In genomic region chr5:33300209-33300742, GRCh38 we compare ENCODE assay signal across 8 cellular contexts.
A peak's percentile ranks its signal among the peaks of the same experiment; 100 is the strongest.
DNase-seq lines count a peak whose midpoint lies in the region; ATAC-seq and TF ChIP-seq lines count a peak whose summit lies in the region.

No MANE protein-coding gene starts in this region.

- TF ChIP-seq EP300 in transverse colon (IDR thresholded peaks at IDR 0.05; ENCODE audit: low read depth) = no peak

- TF ChIP-seq CTCF in GM13977 (IDR thresholded peaks at IDR 0.05; ENCODE audit: extremely low read depth, insufficient read depth, missing control alignments) = no peak
- TF ChIP-seq CTCF in fibroblast of the aortic adventitia (IDR thresholded peaks at IDR 0.05; ENCODE audit: insufficient read depth, low read length) = no peak
- peak in 1 of 5 experiments; percentile 1 for TF ChIP-seq CTCF in transverse colon (IDR thresholded peaks at IDR 0.05)

- TF ChIP-seq POLR2A in transverse colon (IDR thresholded peaks at IDR 0.05) = no peak

- peak; percentile 68 for ATAC-seq in GM21576 (IDR thresholded peaks at IDR 0.05; ENCODE audit: unreplicated experiment)

- intact Hi-C loops in transverse colon (cut with DNase I; ENCODE audit: low total_unique reads) = loop anchor here (10.0 kb wide), 1 partner anchor 125 kb away; no protein-coding TSS in a partner anchor

- DNase-seq in GM13977 (ENCODE audit: low spot score) (peak; percentile 25), KG1 (lab: John Stamatoyannopoulos, UW) (peak; percentile 11), fibroblast of the aortic adventitia (ENCODE audit: low read depth) (peak; percentile 84), transverse colon (no peak), NCI-H1048 (lab: John Stamatoyannopoulos, UW) (no peak), cerebellar cortex (ENCODE audit: low spot score) (no peak)
- no peak for DNase-seq in stimulated activated CD4-positive, alpha-beta T cell treated with anti-CD3 and anti-CD28 coated beads, Interleukin-4, amount 100 ng/mL, for 1 hour

- no peak overlapping the region for H3K4me3 ChIP-seq in fibroblast of the aortic adventitia (ENCODE audit: low read depth, low read length)
- no peak overlapping the region for H3K4me3 ChIP-seq in transverse colon

- WGBS in transverse colon (ENCODE audit: low coverage in 1 of 2), 2 donors = 12 to 17% methylated on average over 3 of the region's 3 CpGs

- H3K9me3 ChIP-seq in transverse colon = no peaks in the 10 kb centered on the region

- no peaks in the 10 kb centered on the region for H3K36me3 ChIP-seq in transverse colon

- peak overlapping the region; percentile 7 to 68 (median 46) for H3K27ac ChIP-seq in transverse colon

- in situ Hi-C loops in GM13977 (cut with MboI; ENCODE audit: low pct_unique_long_range_greater_than_20kb, low sequenced_read_pairs, unreplicated experiment) (no loop called here), transverse colon (cut with MboI; ENCODE audit: low pct_ligation_motif_present in 1 of 4, low pct_unique_long_range_greater_than_20kb in 1 of 4, low sequenced_read_pairs in 3 of 4) (no loop called here)

- no peaks in the 10 kb centered on the region for H3K27me3 ChIP-seq in transverse colon

- H3K4me1 ChIP-seq in transverse colon = peaks cover 0 to 20% (median 11%) of the 10 kb centered on the region in 4 donors

Comparison
In these comparisons a context has a peak if more than half of its experiments do, and no peak if none do; other contexts are left out.
1. DNase-seq: peak in GM13977 (single experiment), KG1 (single experiment) and fibroblast of the aortic adventitia (single experiment); none in transverse colon (single experiment), NCI-H1048 (single experiment), cerebellar cortex (single experiment) and stimulated activated CD4-positive, alpha-beta T cell treated with anti-CD3 and anti-CD28 coated beads, Interleukin-4, amount 100 ng/mL, for 1 hour (single experiment).